Comparison of ENCODE assay signal across 20 cellular contexts in genomic region chr10:112562803-112563663, GRCh38.
DNase-seq lines count a peak whose midpoint lies in the region; ATAC-seq and TF ChIP-seq lines count a peak whose summit lies in the region.
"Had no signal": no experiment of that assay in that cellular context is flagged by ENCODE, and none has a peak within 500 bp of the region (broad histone marks: within the 10 kb centered on the region; RNA-seq: fewer than 3 reads in every experiment).

No MANE protein-coding gene starts in this region.

- H3K27ac Mint-ChIP-seq in GM23338 = 0 out of 2 replicates have a peak overlapping the region, but pooled peaks have one; percentile 15
- no peak overlapping the region for H3K27ac Mint-ChIP-seq in activated naive CD4-positive, alpha-beta T cell treated with anti-CD3 and anti-CD28 coated beads, Interleukin-2, amount 50 U/mL, for 72 hours
- H3K27ac Mint-ChIP-seq: activated CD4-positive, alpha-beta T cell treated with anti-CD3 and anti-CD28 coated beads, Interleukin-2, amount 10 ng/mL, durations not matched to agents 24 days and 14 days; T-helper 2 cell treated with Interferon-gamma antibody and Interleukin-4, amounts not matched to agents 5 μg/mL and 100 μg/mL, for 36 hours had no signal

- no peak for TF ChIP-seq CTCF in GM23338 (conservative IDR thresholded peaks at IDR 0.05; ENCODE audit: low read depth in 2 of 2)

- H3K27me3 Mint-ChIP-seq in GM23338 (ENCODE audit: insufficient read depth, low read depth, poor library complexity) = peaks cover 3% of the 10 kb centered on the region
- H3K27me3 Mint-ChIP-seq: activated CD4-positive, alpha-beta T cell treated with anti-CD3 and anti-CD28 coated beads, Interleukin-2, amount 10 ng/mL, durations not matched to agents 24 days and 14 days; naive B cell had no signal

- H3K79me2 ChIP-seq in GM23338 (replicated peaks; ENCODE audit: insufficient read depth) = no peaks in the 10 kb centered on the region

- H3K4me1 ChIP-seq in GM23338 (ENCODE audit: insufficient read depth) = peaks cover 32% of the 10 kb centered on the region
- H3K4me1 ChIP-seq: suprapubic skin had no signal

- H3F3A ChIP-seq in GM23338 (replicated peaks; ENCODE audit: low read depth) = no peaks in the 10 kb centered on the region

- DNase-seq in GM23338 (ENCODE audit: low spot score) (no peak), NCI-H1417 treated with DMSO at 0.1 percent for 48 hours (lab: John Stamatoyannopoulos, UW) (peak; percentile 71), NCI-H748 (lab: John Stamatoyannopoulos, UW; ENCODE audit: unreplicated experiment) (peak; percentile 93), foreskin melanocyte (peak; percentile 36), T-helper 2 cell (no peak), NCI-H446 treated with DMSO at 0.1 percent for 48 hours (lab: John Stamatoyannopoulos, UW) (no peak)
- no peak for DNase-seq in activated naive CD4-positive, alpha-beta T cell treated with anti-CD3 and anti-CD28 coated beads, Interleukin-2, amount 50 U/mL, for 72 hours (ENCODE audit: low spot score in 2 of 2)
- DNase-seq: activated CD4-positive, alpha-beta T cell treated with anti-CD3 and anti-CD28 coated beads, Interleukin-2, amount 10 ng/mL, durations not matched to agents 24 days and 14 days; activated T-cell treated with anti-CD3 and anti-CD28 coated beads, Interleukin-2, amount 50 U/mL, for 48 hours; adrenal gland; Calu3; GOT3; KG1; left ventricle myocardium superior; naive B cell; NCI-H524 had no signal

- H3K9me2 ChIP-seq in GM23338 (ENCODE audit: insufficient read depth) = no peaks in the 10 kb centered on the region

- H3K27ac ChIP-seq in GM23338 (ENCODE audit: low read depth) = no peak overlapping the region
- H3K27ac ChIP-seq: adrenal gland, suprapubic skin had no signal

- no peak overlapping the region for H3K4me3 ChIP-seq in GM23338
- H3K4me3 ChIP-seq: adrenal gland, suprapubic skin had no signal

- H3K4me2 ChIP-seq in GM23338 = 0 out of 2 replicates have a peak overlapping the region, but pooled peaks have one; percentile 13

- no peaks in the 10 kb centered on the region for H3K9me3 Mint-ChIP-seq in GM23338
- H3K9me3 Mint-ChIP-seq in activated naive CD4-positive, alpha-beta T cell treated with anti-CD3 and anti-CD28 coated beads, Interleukin-2, amount 50 U/mL, for 72 hours = no peaks in the 10 kb centered on the region
- H3K9me3 Mint-ChIP-seq: activated CD4-positive, alpha-beta T cell treated with anti-CD3 and anti-CD28 coated beads, Interleukin-2, amount 10 ng/mL, durations not matched to agents 24 days and 14 days; naive B cell; T-helper 2 cell treated with Interferon-gamma antibody and Interleukin-4, amounts not matched to agents 5 μg/mL and 100 μg/mL, for 36 hours had no signal

- H3K4me1 Mint-ChIP-seq in GM23338 = peaks cover 43% of the 10 kb centered on the region
- H3K4me1 Mint-ChIP-seq: activated CD4-positive, alpha-beta T cell treated with anti-CD3 and anti-CD28 coated beads, Interleukin-2, amount 10 ng/mL, durations not matched to agents 24 days and 14 days; naive B cell had no signal

- no peaks in the 10 kb centered on the region for H3K27me3 ChIP-seq in GM23338 (ENCODE audit: insufficient read depth)
- H3K27me3 ChIP-seq: adrenal gland, suprapubic skin had no signal

- no peak overlapping the region for H3K4me3 Mint-ChIP-seq in GM23338
- H3K4me3 Mint-ChIP-seq: activated CD4-positive, alpha-beta T cell treated with anti-CD3 and anti-CD28 coated beads, Interleukin-2, amount 10 ng/mL, durations not matched to agents 24 days and 14 days; naive B cell; T-helper 2 cell treated with Interferon-gamma antibody and Interleukin-4, amounts not matched to agents 5 μg/mL and 100 μg/mL, for 36 hours had no signal

- H2AFZ ChIP-seq in GM23338 = no peak overlapping the region

- ATAC-seq in GM23338 (no peak), HG02759 (IDR thresholded peaks at IDR 0.05; ENCODE audit: unreplicated experiment) (no peak)
- ATAC-seq in activated naive CD4-positive, alpha-beta T cell treated with anti-CD3 and anti-CD28 coated beads, Interleukin-2, amount 50 U/mL, for 72 hours = no peak
- ATAC-seq: left ventricle myocardium superior, Right ventricle myocardium inferior had no signal

- H3K36me3 Mint-ChIP-seq in GM23338 (ENCODE audit: low read depth) = no peaks in the 10 kb centered on the region
- no peaks in the 10 kb centered on the region for H3K36me3 Mint-ChIP-seq in activated naive CD4-positive, alpha-beta T cell treated with anti-CD3 and anti-CD28 coated beads, Interleukin-2, amount 50 U/mL, for 72 hours
- H3K36me3 Mint-ChIP-seq: naive B cell had no signal

- H4K20me1 ChIP-seq in GM23338 (replicated peaks; ENCODE audit: insufficient read depth) = no peaks in the 10 kb centered on the region

- no peaks in the 10 kb centered on the region for H3K36me3 ChIP-seq in GM23338 (ENCODE audit: insufficient read depth)
- H3K36me3 ChIP-seq: adrenal gland, suprapubic skin had no signal

TF ChIP-seq in GM23338, 12 proteins besides CTCF, POLR2A, EP300 and RAD21 (continues in another document):
- TF ChIP-seq EZH2phosphoT487 (IDR thresholded peaks at IDR 0.05; ENCODE audit: unreplicated experiment) = no peak
- TF ChIP-seq STAT1 (IDR thresholded peaks at IDR 0.05; ENCODE audit: unreplicated experiment) = no peak
- TF ChIP-seq ETS1 (IDR thresholded peaks at IDR 0.05) = no peak
- no peak for TF ChIP-seq JUNB (IDR thresholded peaks at IDR 0.05; ENCODE audit: unreplicated experiment)
- no peak for TF ChIP-seq ZNF114 (CRISPR knock-in tag; IDR thresholded peaks at IDR 0.05)
- TF ChIP-seq CREB1 (CRISPR knock-in tag; IDR thresholded peaks at IDR 0.05; ENCODE audit: low read depth) = no peak
- no peak for TF ChIP-seq EZH2 (IDR thresholded peaks at IDR 0.05; ENCODE audit: low read depth, unreplicated experiment)
- TF ChIP-seq ZNF462 (CRISPR knock-in tag; IDR thresholded peaks at IDR 0.05) = no peak
- TF ChIP-seq POLR2AphosphoS5 (IDR thresholded peaks at IDR 0.05; ENCODE audit: low read depth) = no peak

Comparison
In these comparisons a context has a peak if more than half of its experiments do, and no peak if none do; other contexts are left out.
1. DNase-seq: peak in NCI-H1417 treated with DMSO at 0.1 percent for 48 hours (single experiment), NCI-H748 (single experiment) and foreskin melanocyte (single experiment); none in GM23338 (single experiment), T-helper 2 cell (0 of 5), NCI-H446 treated with DMSO at 0.1 percent for 48 hours (single experiment) and activated naive CD4-positive, alpha-beta T cell treated with anti-CD3 and anti-CD28 coated beads, Interleukin-2, amount 50 U/mL, for 72 hours (0 of 2).